1 cellular context compared by ENCODE assay signal in genomic region chr6:107364173-107364572, GRCh38.
DNase-seq lines count a peak whose midpoint lies in the region; TF ChIP-seq lines count a peak whose summit lies in the region.
"Not testable (repeated sequence)": the region's sequence is repeated elsewhere in the genome, so short reads cannot be mapped to it uniquely, and the experiment has no call there.

No MANE protein-coding gene starts in this region.

- TF ChIP-seq CTCF in testis (IDR thresholded peaks at IDR 0.05) = not testable (repeated sequence)

- H3K27ac ChIP-seq in testis = not testable (repeated sequence)

- not testable (repeated sequence) for TF ChIP-seq POLR2A in testis (IDR thresholded peaks at IDR 0.05)

- H3K27me3 ChIP-seq in testis = not testable (repeated sequence)

- peak overlapping the region; percentile 21 to 24 for H3K4me3 ChIP-seq in testis

- not testable (repeated sequence) for DNase-seq in testis

- intact Hi-C loops in testis (cut with DNase I; ENCODE audit: low total_unique reads) = not testable (repeated sequence)

- 91% methylated on average over 19 of the region's 26 CpGs; no CpG with 5 or more reads in 1 of the 2 donors for WGBS in testis, 2 donors

- H3K36me3 ChIP-seq in testis (ENCODE audit: low read depth, missing control alignments) = not testable (repeated sequence)

- H3K4me1 ChIP-seq in testis = not testable (repeated sequence)

- not testable (repeated sequence) for H3K9me3 ChIP-seq in testis
